Comparison of ENCODE assay signal across 8 cellular contexts in the genomic region with DNA sequence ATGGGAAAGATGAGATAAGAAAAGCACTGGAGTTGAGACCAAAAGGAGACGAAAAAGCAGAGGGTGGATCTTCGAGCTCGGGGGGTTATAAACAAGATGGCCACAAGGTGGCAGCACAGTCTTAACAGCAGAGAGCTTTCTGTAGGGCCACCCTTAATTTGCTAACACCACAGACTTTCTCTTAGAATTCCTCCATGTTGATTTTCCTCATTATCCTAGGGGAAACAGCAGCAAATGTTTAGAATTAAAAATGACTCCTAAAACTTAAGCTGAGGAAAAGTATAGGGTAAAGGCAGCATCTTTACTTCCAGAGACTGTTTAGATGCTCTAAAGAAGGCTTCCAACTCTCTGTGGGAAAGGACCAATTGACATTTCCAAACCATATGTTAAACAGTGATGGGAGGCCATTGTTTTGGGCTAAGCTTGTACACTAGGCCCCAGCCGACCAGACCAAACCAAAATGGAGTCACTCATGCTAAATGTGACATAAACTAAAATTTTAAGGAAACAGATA. TPM values are rescaled to one million over a fixed set of nuclear protein-coding genes. Genes with fewer than 3 reads are reported as not detected.
DNase-seq lines count a peak whose midpoint lies in the region; ATAC-seq lines count a peak whose summit lies in the region.

No MANE protein-coding gene starts in this region.

- no peaks in the 10 kb centered on the region for H3K36me3 Mint-ChIP-seq in immature natural killer cell

- H3K4me1 Mint-ChIP-seq in immature natural killer cell: peaks cover 0 to 4% of the 10 kb centered on the region in 2 donors

- H3K4me3 Mint-ChIP-seq in immature natural killer cell: no peak overlapping the region

- peak; percentile 52 for ATAC-seq in HG02798 (IDR thresholded peaks at IDR 0.05; ENCODE audit: poor library complexity, unreplicated experiment)
- ATAC-seq in HG03457 (IDR thresholded peaks at IDR 0.05; ENCODE audit: unreplicated experiment): no peak

- DNase-seq in G401 (ENCODE audit: low spot score) (peak; percentile 88), NCI-H2107 treated with DMSO at 0.1 percent for 48 hours (lab: John Stamatoyannopoulos, UW; ENCODE audit: unreplicated experiment) (peak; percentile 90), UCSD-AML1 (lab: John Stamatoyannopoulos, UW; ENCODE audit: unreplicated experiment) (peak; percentile 61), brain pericyte (ENCODE audit: low read depth, low spot score) (peak; percentile 36), immature natural killer cell (peak; percentile 56 to 63 (median 63))
- DNase-seq in stimulated activated CD4-positive, alpha-beta T cell treated with anti-CD3 and anti-CD28 coated beads, Interleukin-15, amount 100 ng/mL, for 1 hour (ENCODE audit: low read depth in 1 of 2, low spot score in 1 of 2): peak; percentile 44 to 53

- no peak overlapping the region for H3K27ac Mint-ChIP-seq in immature natural killer cell

- H3K27me3 Mint-ChIP-seq in immature natural killer cell (ENCODE audit: low read depth in 3 of 3): peaks cover 0 to 5% (median 0%) of the 10 kb centered on the region in 3 donors

- H3K9me3 Mint-ChIP-seq in immature natural killer cell: peaks cover 0 to 2% (median 0%) of the 10 kb centered on the region in 6 donors

- in situ Hi-C loops in G401 (cut with HindIII; ENCODE audit: low sequenced_read_pairs): no loop called here

RNA-seq across cellular contexts. Expression of a gene that starts 2.5 kb away (rescaled TPM):
- not detected in 2 replicates for total RNA-seq in G401 (2014; rRNA removed; shearing (Covaris generic))
- polyA plus RNA-seq in immature natural killer cell: not detected

RNA-seq across cellular contexts. Expression of a gene that starts 20.0 kb away (rescaled TPM):
- 81.4 and 155 TPM in 2 replicates for total RNA-seq in G401 (2014; rRNA removed; shearing (Covaris generic))
- 100 to 1,000 TPM; 638 to 995 (median 763) TPM for polyA plus RNA-seq in immature natural killer cell

Comparison
In these comparisons a context has a peak if more than half of its experiments do, and no peak if none do; other contexts are left out.
1. DNase-seq: peak in every context shown above with its lines; median percentile 90 in NCI-H2107 treated with DMSO at 0.1 percent for 48 hours; 88 in G401; 63 in immature natural killer cell; 61 in UCSD-AML1; 48 in stimulated activated CD4-positive, alpha-beta T cell treated with anti-CD3 and anti-CD28 coated beads, Interleukin-15, amount 100 ng/mL, for 1 hour; 36 in brain pericyte.